In the genomic region with DNA sequence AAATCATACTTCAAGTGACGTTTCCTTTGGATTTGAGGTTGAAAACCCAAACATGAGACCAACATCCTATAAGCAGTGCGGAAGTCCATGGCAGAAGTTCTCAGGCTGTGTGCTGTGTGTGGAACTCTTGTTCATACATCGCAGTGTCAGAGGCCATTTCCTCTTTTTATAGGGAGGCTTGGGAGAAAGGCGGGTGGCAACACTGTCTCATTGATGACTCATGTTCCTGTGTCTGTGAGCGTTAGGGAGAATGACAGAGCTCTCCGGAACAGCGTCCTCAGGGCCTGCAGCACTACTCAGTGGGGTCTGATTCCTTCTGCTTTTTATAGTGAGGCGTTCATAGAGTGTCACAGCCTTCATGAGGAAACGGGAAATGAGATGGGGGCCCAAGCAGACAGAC, we compare ENCODE assay signal across 8 cellular contexts.
A peak's percentile ranks its signal among the peaks of the same experiment; 100 is the strongest.
DNase-seq lines count a peak whose midpoint lies in the region; ATAC-seq and TF ChIP-seq lines count a peak whose summit lies in the region.

No MANE protein-coding gene starts in this region.

- ATAC-seq in stimulated activated naive B cell treated with anti-CD40 and anti-IgM and Interleukin-4, amounts not matched to agents 10 μg/mL and 1 μg/mL and 100 μg/mL, for 72 hours (replicated peaks) = peak; percentile 99 to 100
- no peak for ATAC-seq in GM18520 (IDR thresholded peaks at IDR 0.05; ENCODE audit: unreplicated experiment)

- intact Hi-C loops in adrenal gland (cut with DNase I) = no loop called here

- DNase-seq in activated T-cell treated with anti-CD3 and anti-CD28 coated beads for 48 hours (ENCODE audit: low read depth) = peak; percentile 4
- no peak for DNase-seq in activated T-cell treated with anti-CD3 and anti-CD28 coated beads for 4 hours
- peak; percentile 95 for DNase-seq in HS-5 (ENCODE audit: low read depth)
- DNase-seq in adrenal gland = peak; percentile 35 to 82 (median 68)
- DNase-seq in iPS-NIHi7 (ENCODE audit: extremely low spot score) = peak; percentile 62
- peak; percentile 57 for DNase-seq in stimulated activated naive B cell treated with anti-CD40 and anti-IgM and Interleukin-4, amounts not matched to agents 10 μg/mL and 1 μg/mL and 100 μg/mL, for 72 hours
- no peak for DNase-seq in NCI-H2081 (lab: John Stamatoyannopoulos, UW)

- H3K9me3 ChIP-seq in adrenal gland (replicated peaks in 1 of 3) = no peaks in the 10 kb centered on the region

- no peaks in the 10 kb centered on the region for H3K27me3 ChIP-seq in adrenal gland

- H3K4me3 ChIP-seq in adrenal gland = no peak overlapping the region

- peaks cover 7 to 9% of the 10 kb centered on the region in 2 donors for H3K4me1 Mint-ChIP-seq in stimulated activated naive B cell treated with anti-CD40 and anti-IgM and Interleukin-4, amounts not matched to agents 10 μg/mL and 1 μg/mL and 100 μg/mL, for 72 hours

- TF ChIP-seq POLR2A in adrenal gland (IDR thresholded peaks at IDR 0.05) = no peak

- peak overlapping the region; percentile 46 to 66 for H3K4me3 Mint-ChIP-seq in stimulated activated naive B cell treated with anti-CD40 and anti-IgM and Interleukin-4, amounts not matched to agents 10 μg/mL and 1 μg/mL and 100 μg/mL, for 72 hours

- no peak for TF ChIP-seq CTCF in adrenal gland (IDR thresholded peaks at IDR 0.05)

- H3K36me3 Mint-ChIP-seq in stimulated activated naive B cell treated with anti-CD40 and anti-IgM and Interleukin-4, amounts not matched to agents 10 μg/mL and 1 μg/mL and 100 μg/mL, for 72 hours = peaks cover 0 to 3% of the 10 kb centered on the region in 2 donors

- WGBS in adrenal gland, 4 donors = 13 to 26% (median 25%) methylated on average over 9 of the region's 9 CpGs

- H3K27ac Mint-ChIP-seq in stimulated activated naive B cell treated with anti-CD40 and anti-IgM and Interleukin-4, amounts not matched to agents 10 μg/mL and 1 μg/mL and 100 μg/mL, for 72 hours = peak overlapping the region; percentile 88

- H3K4me1 ChIP-seq in adrenal gland (replicated peaks in 1 of 2) = peaks cover 0 to 5% of the 10 kb centered on the region in 2 donors

- H3K27me3 Mint-ChIP-seq in stimulated activated naive B cell treated with anti-CD40 and anti-IgM and Interleukin-4, amounts not matched to agents 10 μg/mL and 1 μg/mL and 100 μg/mL, for 72 hours = peaks cover 6 to 16% of the 10 kb centered on the region in 2 donors

- peaks cover 0 to 6% of the 10 kb centered on the region in 2 donors for H3K9me3 Mint-ChIP-seq in stimulated activated naive B cell treated with anti-CD40 and anti-IgM and Interleukin-4, amounts not matched to agents 10 μg/mL and 1 μg/mL and 100 μg/mL, for 72 hours

- H3K27ac ChIP-seq in adrenal gland = peak overlapping the region in 2 of 5 donors; percentile 31 to 62

- no peaks in the 10 kb centered on the region for H3K36me3 ChIP-seq in adrenal gland (replicated peaks in 1 of 2)

Comparison
In these comparisons a context has a peak if more than half of its experiments do, and no peak if none do; other contexts are left out.
1. DNase-seq: peak in activated T-cell treated with anti-CD3 and anti-CD28 coated beads for 48 hours (single experiment), HS-5 (single experiment), adrenal gland (7 of 7), iPS-NIHi7 (single experiment) and stimulated activated naive B cell treated with anti-CD40 and anti-IgM and Interleukin-4, amounts not matched to agents 10 μg/mL and 1 μg/mL and 100 μg/mL, for 72 hours (single experiment); none in activated T-cell treated with anti-CD3 and anti-CD28 coated beads for 4 hours (single experiment) and NCI-H2081 (0 of 2).